Comparison of ENCODE assay signal across 28 cellular contexts in the genomic region with DNA sequence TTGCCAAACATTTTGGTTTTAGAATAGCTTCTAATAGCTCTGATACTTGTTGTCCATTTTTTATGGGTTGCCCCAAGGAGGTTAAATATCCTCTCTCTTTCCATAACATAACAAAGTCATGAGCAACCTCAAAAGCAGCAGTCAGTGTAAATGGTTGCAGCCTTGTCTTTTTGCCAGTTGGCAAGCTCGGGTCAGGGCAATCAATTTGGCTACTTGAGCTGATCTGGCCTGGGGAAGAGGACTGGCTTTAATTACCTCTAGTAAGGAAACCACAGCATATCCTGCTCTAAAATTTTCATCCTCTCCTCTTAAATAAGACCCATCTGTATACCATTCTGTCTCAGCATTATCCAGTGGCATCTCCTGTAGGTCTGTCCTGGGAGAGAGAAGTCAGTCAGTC. TPM values are rescaled to one million over a fixed set of nuclear protein-coding genes. Genes with fewer than 3 reads are reported as not detected.
DNase-seq lines count a peak whose midpoint lies in the region; FAIRE-seq and TF ChIP-seq lines count a peak whose summit lies in the region.
"Had no signal": no experiment of that assay in that cellular context is flagged by ENCODE, and none has a peak within 500 bp of the region (broad histone marks: within the 10 kb centered on the region; RNA-seq: fewer than 3 reads in every experiment).

No MANE protein-coding gene starts in this region.

- DNase-seq in BJ (ENCODE audit: low read depth), result peak; percentile 99
- peak; percentile 41 for DNase-seq in M059J (ENCODE audit: low read depth)
- peak; percentile 44 for DNase-seq in epidermal melanocyte (ENCODE audit: insufficient read length, low spot score)
- DNase-seq in skeletal muscle cell (ENCODE audit: low read depth), result peak; percentile 4
- no peak for DNase-seq in dorsolateral prefrontal cortex
- DNase-seq in GM12891 (ENCODE audit: insufficient read length, low spot score), result no peak
- no peak for DNase-seq in OCI-M1 (lab: John Stamatoyannopoulos, UW)
- DNase-seq: activated naive CD4-positive, alpha-beta T cell; activated T-cell treated with anti-CD3 and anti-CD28 coated beads, Interleukin-2, amount 50 U/mL, for 1 hour; AML-193; amniotic stem cell; caudate nucleus; CD8-positive, alpha-beta memory T cell; DMS153; gastrocnemius medialis; GOT3; hypothalamus; KG1; naive thymus-derived CD8-positive, alpha-beta T cell; NCI-H146; occipital lobe; uterus had no signal

- CTCF ChIA-PET in BJ (lab: Yijun Ruan, JAX), result interaction anchor here (0.8 to 1.8 kb wide), 6 partner anchors 21 to 212 kb away, joined by 3 to 8 read pairs (median 4); partner anchors contain the start of gene FMO4

- TF ChIP-seq CTCF in BJ (IDR thresholded peaks at IDR 0.05; ENCODE audit: insufficient read depth, low read depth, low read length) (no peak), dorsolateral prefrontal cortex (IDR thresholded peaks at IDR 0.05 in 54 of 56, conservative IDR thresholded peaks at IDR 0.05 in 2 of 56; ENCODE audit: low read depth in 1 of 56, partially characterized antibody in 56 of 56) (no peak)

- H3K27me3 ChIP-seq in BJ (ENCODE audit: control insufficient read depth, insufficient read depth, low read length) (no peaks in the 10 kb centered on the region), dorsolateral prefrontal cortex (peaks cover 0 to 3% (median 0%) of the 10 kb centered on the region in 45 donors)
- H3K27me3 ChIP-seq: gastrocnemius medialis, SJSA1, uterus had no signal

- POLR2A ChIA-PET in BJ (lab: Charles Lee), result interaction anchor here (0.8 to 1.1 kb wide), 3 partner anchors 21 to 461 kb away, joined by 3 to 6 read pairs (median 4); partner anchors contain the start of gene FMO4

- H3K36me3 ChIP-seq in BJ (ENCODE audit: control insufficient read depth, insufficient read depth, low read length), result no peaks in the 10 kb centered on the region
- H3K36me3 ChIP-seq: gastrocnemius medialis, SJSA1, thoracic aorta, uterus had no signal

- no peak overlapping the region for H3K27ac ChIP-seq in dorsolateral prefrontal cortex
- H3K27ac ChIP-seq: gastrocnemius medialis, SJSA1, thoracic aorta, uterus had no signal

- intact Hi-C loops in dorsolateral prefrontal cortex (cut with DNase I), result no loop called here

- no peak overlapping the region for H3K4me3 ChIP-seq in BJ (ENCODE audit: low read depth, low read length)
- no peak overlapping the region for H3K4me3 ChIP-seq in skeletal muscle cell (ENCODE audit: low read depth, low read length)
- no peak overlapping the region for H3K4me3 ChIP-seq in dorsolateral prefrontal cortex
- H3K4me3 ChIP-seq: gastrocnemius medialis, SJSA1, thoracic aorta, uterus had no signal

- TF ChIP-seq POLR2A in GM12891 (IDR thresholded peaks at IDR 0.05; ENCODE audit: low read depth, low read length), result no peak

- FAIRE-seq in GM12891 (lab: Jason Lieb, UNC), result no peak
- FAIRE-seq: G401.6, RCC 7860 had no signal

TF ChIP-seq in GM12891, 5 proteins besides CTCF, POLR2A, EP300 and RAD21:
- TF ChIP-seq TAF1 (IDR thresholded peaks at IDR 0.05; ENCODE audit: low read depth, low read length) (no peak), POLR2AphosphoS5 (IDR thresholded peaks at IDR 0.05; ENCODE audit: low read depth, low read length) (no peak), POU2F2 (IDR thresholded peaks at IDR 0.05; ENCODE audit: low read depth, low read length) (no peak), SPI1 (IDR thresholded peaks at IDR 0.05; ENCODE audit: low read depth, low read length) (no peak), PAX5 (IDR thresholded peaks at IDR 0.05; ENCODE audit: insufficient read depth, low read length, severe bottlenecking) (no peak)
TF ChIP-seq in GM12891: peak in this region for 0.

RNA-seq across cellular contexts. Expression of gene FMO4, which starts 21.2 kb away (rescaled TPM):
- polyA plus RNA-seq in BJ (2011; rRNA removed), result 4.2 and 7.5 TPM in 2 replicates
- 1.2 and 2.4 TPM in 2 replicates for polyA minus RNA-seq in BJ (2011; rRNA and poly(A)+ RNA removed)
- 9.9 and 10.2 TPM in 2 replicates for total RNA-seq in M059J (2014; rRNA removed; shearing (Covaris generic))
- total RNA-seq in dorsolateral prefrontal cortex, result 1 to 10 TPM in 107 of 120 experiments, under 1 TPM in 13; 0.35 to 5.3 (median 2.0) TPM
- polyA plus RNA-seq in GM12891 (2012; ENCODE audit: low read depth, missing spikeins), result 2.8 TPM
- total RNA-seq: HT-29 had no signal

RNA-seq across cellular contexts. Expression of gene FMO1, which starts 44.5 kb away (rescaled TPM):
- 0.91 and 2.0 TPM in 2 replicates for polyA plus RNA-seq in BJ (2011; rRNA removed)
- polyA minus RNA-seq in BJ (2011; rRNA and poly(A)+ RNA removed), result 0.28 and 0.77 TPM in 2 replicates
- not detected in 2 replicates for total RNA-seq in M059J (2014; rRNA removed; shearing (Covaris generic))
- 1 to 10 TPM in 3 of 120 experiments, under 1 TPM in 11, not detected in 106; 0.21 to 1.3 (median 0.56) TPM for total RNA-seq in dorsolateral prefrontal cortex
- not detected for polyA plus RNA-seq in GM12891 (2012; ENCODE audit: low read depth, missing spikeins)
- total RNA-seq: CD8-positive, alpha-beta memory T cell; HT-29; mesothelial cell of epicardium; naive thymus-derived CD8-positive, alpha-beta T cell; SJSA1; thoracic aorta had no signal
- polyA plus RNA-seq: CD8-positive, alpha-beta memory T cell; naive thymus-derived CD8-positive, alpha-beta T cell had no signal

Comparison
In these comparisons a context has a peak if more than half of its experiments do, and no peak if none do; other contexts are left out.
1. DNase-seq: peak in BJ (single experiment), M059J (single experiment), epidermal melanocyte (single experiment) and skeletal muscle cell (single experiment); none in dorsolateral prefrontal cortex (0 of 10), GM12891 (single experiment) and OCI-M1 (single experiment).